Comparison of ENCODE assay signal across 26 cellular contexts in genomic region chr3:10508619-10509260, GRCh38. TPM values are rescaled to one million over a fixed set of nuclear protein-coding genes. Genes with fewer than 3 reads are reported as not detected.
"Had no signal": no experiment of that assay in that cellular context is flagged by ENCODE, and none has a peak within 500 bp of the region (broad histone marks: within the 10 kb centered on the region; RNA-seq: fewer than 3 reads in every experiment).

No MANE protein-coding gene starts in this region.

- H3K4me1 Mint-ChIP-seq: endodermal cell had no signal

- H3K4me1 ChIP-seq: colonic mucosa had no signal

- FAIRE-seq: endothelial cell of umbilical vein had no signal

- ATAC-seq: heart left ventricle; left colon; mucosa of descending colon; naive thymus-derived CD8-positive, alpha-beta T cell had no signal

- H3K9me3 ChIP-seq: colonic mucosa, heart left ventricle, mucosa of descending colon, neutrophil, sigmoid colon, stomach, thoracic aorta, transverse colon had no signal

- H3K4me3 Mint-ChIP-seq: endodermal cell had no signal

- H3K36me3 Mint-ChIP-seq: naive thymus-derived CD8-positive, alpha-beta T cell had no signal

- H3K36me3 ChIP-seq: colonic mucosa, heart left ventricle, neutrophil, sigmoid colon, stomach, thoracic aorta, transverse colon had no signal

- H3K27ac ChIP-seq: colonic mucosa, heart left ventricle, neutrophil, sigmoid colon, skin epidermis, stomach, thoracic aorta, transverse colon had no signal

- H3K4me3 ChIP-seq: colonic mucosa, heart left ventricle, mucosa of descending colon, sigmoid colon, skin epidermis, stomach, thoracic aorta, transverse colon had no signal

- H3K9me3 Mint-ChIP-seq: endodermal cell; naive thymus-derived CD8-positive, alpha-beta T cell had no signal

- DNase-seq: colonic mucosa; effector CD4-positive, alpha-beta T cell; endodermal cell; foreskin melanocyte; heart left ventricle; hippocampal formation; left colon; mammary epithelial cell; mucosa of descending colon; naive thymus-derived CD8-positive, alpha-beta T cell; sigmoid colon; stimulated activated CD4-positive, alpha-beta T cell treated with anti-CD3 and anti-CD28 coated beads, Interleukin-2, amount 100 ng/mL, for 24 hours; stimulated activated CD4-positive, alpha-beta T cell treated with anti-CD3 and anti-CD28 coated beads, Interleukin-4, amount 100 ng/mL, for 4 hours; stimulated activated naive CD4-positive, alpha-beta T cell; stomach; substantia nigra; transverse colon had no signal

- H3K27ac Mint-ChIP-seq: endodermal cell; naive thymus-derived CD8-positive, alpha-beta T cell had no signal

RNA-seq across cellular contexts. Expression of gene ATP2B2, which starts 3.4 kb away (rescaled TPM):
- total RNA-seq: dermis microvascular lymphatic vessel endothelial cell; endothelial cell of umbilical vein; glomerular endothelial cell; kidney epithelial cell; mammary epithelial cell; naive thymus-derived CD8-positive, alpha-beta T cell; osteoblast; pulmonary artery endothelial cell; thoracic aorta; transverse colon had no signal
- polyA plus RNA-seq: endothelial cell of umbilical vein; mammary epithelial cell; naive thymus-derived CD8-positive, alpha-beta T cell had no signal
